9 cellular contexts compared by ENCODE assay signal in genomic region chr7:34823650-34824258, GRCh38.
A peak's percentile ranks its signal among the peaks of the same experiment; 100 is the strongest.
DNase-seq lines count a peak whose midpoint lies in the region; ATAC-seq, FAIRE-seq and TF ChIP-seq lines count a peak whose summit lies in the region.
"Had no signal": no experiment of that assay in that cellular context is flagged by ENCODE, and none has a peak within 500 bp of the region (broad histone marks: within the 10 kb centered on the region; RNA-seq: fewer than 3 reads in every experiment).

No MANE protein-coding gene starts in this region.

- WGBS in transverse colon (ENCODE audit: low coverage in 1 of 2), 2 donors = 38 to 49% methylated on average over 7 of the region's 7 CpGs

- H3K27ac ChIP-seq in transverse colon = no peak overlapping the region

- no peaks in the 10 kb centered on the region for H3K4me1 Mint-ChIP-seq in neural crest cell
- H3K4me1 Mint-ChIP-seq: IgD-negative memory B cell had no signal

- no peak for TF ChIP-seq EP300 in transverse colon (IDR thresholded peaks at IDR 0.05; ENCODE audit: low read depth)

- H3K36me3 ChIP-seq in transverse colon = no peaks in the 10 kb centered on the region

- no peak overlapping the region for H3K27ac Mint-ChIP-seq in neural crest cell (ENCODE audit: unreplicated experiment)
- H3K27ac Mint-ChIP-seq: IgD-negative memory B cell had no signal

- H3K27me3 ChIP-seq in transverse colon = no peaks in the 10 kb centered on the region

- H3K27me3 Mint-ChIP-seq in neural crest cell (ENCODE audit: low read depth) = no peaks in the 10 kb centered on the region
- H3K27me3 Mint-ChIP-seq: IgD-negative memory B cell had no signal

- H3K9me3 ChIP-seq in transverse colon = no peaks in the 10 kb centered on the region

- H3K36me3 Mint-ChIP-seq in neural crest cell (ENCODE audit: low read depth) = no peaks in the 10 kb centered on the region
- H3K36me3 Mint-ChIP-seq: IgD-negative memory B cell had no signal

- H3K4me1 ChIP-seq in transverse colon = no peaks in the 10 kb centered on the region

- in situ Hi-C loops in transverse colon (cut with MboI; ENCODE audit: low pct_ligation_motif_present in 1 of 4, low pct_unique_long_range_greater_than_20kb in 1 of 4, low sequenced_read_pairs in 3 of 4) = no loop called here

- H3K4me3 Mint-ChIP-seq in neural crest cell = no peak overlapping the region
- H3K4me3 Mint-ChIP-seq: IgD-negative memory B cell had no signal

- DNase-seq in AG09309 (ENCODE audit: low read depth) (peak; percentile 4), GM18507 (ENCODE audit: extremely low spot score, insufficient read length, low read depth) (peak; percentile 23), NCI-H460 (ENCODE audit: extremely low read depth, low read depth) (peak; percentile 61), neural crest cell (ENCODE audit: low read depth, low spot score) (peak; percentile 67), transverse colon (peak; percentile 55)
- DNase-seq in activated CD8-positive, alpha-beta memory T cell treated with anti-CD3 and anti-CD28 coated beads, Interleukin-2, amount 50 U/mL, for 24 hours (ENCODE audit: extremely low read depth) = peak; percentile 3

- H3K4me3 ChIP-seq in AG09309 (ENCODE audit: control insufficient read depth, low read depth, low read length) = no peak overlapping the region
- H3K4me3 ChIP-seq in transverse colon = no peak overlapping the region

- intact Hi-C loops in transverse colon (cut with DNase I; ENCODE audit: low total_unique reads) = no loop called here

- TF ChIP-seq POLR2A in transverse colon (IDR thresholded peaks at IDR 0.05) = no peak

- TF ChIP-seq CTCF in AG09309 (IDR thresholded peaks at IDR 0.05; ENCODE audit: control insufficient read depth, insufficient read depth, low read depth, low read length, missing control alignments) (peak; percentile 87), neural crest cell (conservative IDR thresholded peaks at IDR 0.05) (peak; percentile 86), transverse colon (IDR thresholded peaks at IDR 0.05) (peak; percentile 77 to 88 (median 79))

- FAIRE-seq in GM18507 (lab: Jason Lieb, UNC) = peak; percentile 81

- peak; percentile 84 for ATAC-seq in HG03039 (IDR thresholded peaks at IDR 0.05; ENCODE audit: unreplicated experiment)
- ATAC-seq in esophagus mucosa = peak; percentile 53

- H3K9me3 Mint-ChIP-seq in neural crest cell = no peaks in the 10 kb centered on the region
- H3K9me3 Mint-ChIP-seq: IgD-negative memory B cell had no signal

Comparison
In these comparisons a context has a peak if more than half of its experiments do, and no peak if none do; other contexts are left out.
1. DNase-seq: peak in every context shown above with its lines; median percentile 67 in neural crest cell; 61 in NCI-H460; 55 in transverse colon; 23 in GM18507; 4 in AG09309; 3 in activated CD8-positive, alpha-beta memory T cell treated with anti-CD3 and anti-CD28 coated beads, Interleukin-2, amount 50 U/mL, for 24 hours.